19 cellular contexts compared by ENCODE assay signal in the genomic region with DNA sequence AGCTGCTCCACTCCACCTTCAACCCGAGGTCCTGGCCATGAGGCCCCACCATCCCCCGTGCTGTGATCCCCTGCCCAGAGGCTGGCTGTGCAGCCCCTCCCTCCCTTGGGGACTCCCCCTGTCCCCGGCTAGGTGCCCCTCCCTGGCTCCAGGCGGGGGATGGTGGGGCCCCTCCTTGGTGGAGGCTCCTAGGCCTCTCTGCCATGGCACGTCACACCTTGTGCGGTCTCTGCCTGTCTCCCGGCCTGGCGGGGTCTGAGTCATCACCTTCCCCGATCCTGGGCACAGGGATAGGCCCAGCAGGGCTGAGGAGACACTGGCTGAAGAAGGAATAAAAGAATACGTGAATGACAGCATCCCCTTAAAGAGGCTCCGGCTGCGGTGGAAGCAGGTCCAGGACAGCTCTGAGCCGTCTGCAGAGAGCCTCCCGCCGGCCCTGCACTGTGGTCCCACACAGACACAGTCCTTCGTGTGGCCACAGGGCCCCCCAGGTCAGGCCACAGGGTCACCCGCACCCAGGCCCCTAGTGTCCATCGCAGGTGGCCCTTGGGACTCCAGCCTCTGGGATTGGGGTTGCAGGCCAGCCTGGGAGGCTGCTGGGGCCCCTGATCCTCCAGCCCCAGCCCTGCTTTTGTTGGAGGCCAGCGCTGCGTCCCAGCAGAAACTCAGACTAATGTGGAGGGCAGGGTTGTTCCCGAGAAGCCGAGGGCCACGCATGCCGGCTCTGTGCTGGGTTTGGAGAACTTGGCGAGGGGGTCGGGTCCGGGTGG. TPM values are rescaled to one million over a fixed set of nuclear protein-coding genes. Genes with fewer than 3 reads are reported as not detected.
DNase-seq lines count a peak whose midpoint lies in the region; ATAC-seq lines count a peak whose summit lies in the region.
"Had no signal": no experiment of that assay in that cellular context is flagged by ENCODE, and none has a peak within 500 bp of the region (broad histone marks: within the 10 kb centered on the region; RNA-seq: fewer than 3 reads in every experiment).

No MANE protein-coding gene starts in this region.

- no peaks in the 10 kb centered on the region for H3K9me3 ChIP-seq in mesodermal cell (ENCODE audit: control insufficient read depth, low read length)
- H3K9me3 ChIP-seq: MG63 had no signal

- peaks cover 13% of the 10 kb centered on the region for H3K4me1 ChIP-seq in mesodermal cell (ENCODE audit: control insufficient read depth, insufficient read depth, low read length, poor library complexity, severe bottlenecking)

- no peak for ATAC-seq in HG02840 (IDR thresholded peaks at IDR 0.05; ENCODE audit: low FRiP score, unreplicated experiment)
- ATAC-seq: HepG2 had no signal

- H3K36me3 ChIP-seq in mesodermal cell (ENCODE audit: control insufficient read depth, insufficient read depth, low read length): no peaks in the 10 kb centered on the region
- H3K36me3 ChIP-seq: MG63 had no signal

- no peak overlapping the region for H3K4me3 ChIP-seq in mesodermal cell (ENCODE audit: extremely low read depth, insufficient read depth, low read length, poor library complexity, severe bottlenecking)
- H3K4me3 ChIP-seq: MG63 had no signal

- 85 to 89% methylated on average over 20 to 27 of the region's 27 CpGs for WGBS in mesodermal cell (ENCODE audit: insufficient coverage in 2 of 2), 2 experiments

- H3K27ac ChIP-seq in mesodermal cell (ENCODE audit: low read depth, low read length, severe bottlenecking): peak overlapping the region; percentile 0
- H3K27ac ChIP-seq: C4-2B had no signal

- peak; percentile 12 for DNase-seq in H4 (ENCODE audit: low spot score)
- peak; percentile 46 for DNase-seq in HT1080 (ENCODE audit: low read depth)
- DNase-seq in astrocyte of the hippocampus (ENCODE audit: low read depth, low spot score): peak; percentile 40
- no peak for DNase-seq in HCEC 1CT
- DNase-seq in GM03348 (ENCODE audit: low spot score): no peak
- DNase-seq: GF-D8, H7, KG1, MG63, NCI-H1092 treated with DMSO at 0.1 percent for 48 hours, NCI-H1694, NCI-H2107, NCI-H2227 treated with DMSO at 0.1 percent for 48 hours, NCI-H524, SIG-M5 had no signal

RNA-seq across cellular contexts. Expression of a gene that starts 43.6 kb away (rescaled TPM):
- total RNA-seq in H4 (2014; rRNA removed; shearing (Covaris generic)): 0.77 and 1.6 TPM in 2 replicates
- total RNA-seq in HT1080 (2014; rRNA removed; shearing (Covaris generic)): 0.90 and 1.4 TPM in 2 replicates
- 0.12 and 0.24 TPM in 2 replicates for polyA plus RNA-seq in HT1080 (2015; cell fraction: cytosol; rRNA removed)
- 0.41 and 0.48 TPM in 2 replicates for polyA plus RNA-seq in HT1080 (2015; cell fraction: nucleus; rRNA removed)
- 24.4 TPM for polyA plus RNA-seq in mesodermal cell (2013, experiment 1 of 2)
- polyA plus RNA-seq in mesodermal cell (2013, experiment 2 of 2): 20.3 TPM
- total RNA-seq: HepG2 had no signal
- polyA plus RNA-seq: HepG2 had no signal

Comparison
In these comparisons a context has a peak if more than half of its experiments do, and no peak if none do; other contexts are left out.
1. DNase-seq: peak in H4 (single experiment), HT1080 (single experiment) and astrocyte of the hippocampus (single experiment); none in HCEC 1CT (single experiment) and GM03348 (single experiment).